ENCODE assay signal across 1 cellular context in genomic region chr19:15288146-15288963, GRCh38.
TF ChIP-seq lines count a peak whose summit lies in the region.

No MANE protein-coding gene starts in this region.

TF ChIP-seq in H1, 55 proteins besides CTCF, POLR2A, EP300 and RAD21:
- TF ChIP-seq SIRT6 (IDR thresholded peaks at IDR 0.05; ENCODE audit: low read length) (no peak), SP4 (IDR thresholded peaks at IDR 0.05; ENCODE audit: low read length) (no peak), ATF3 (IDR thresholded peaks at IDR 0.05; ENCODE audit: insufficient read depth, low read depth, low read length) (no peak), GABPA (IDR thresholded peaks at IDR 0.05; ENCODE audit: borderline replicate concordance, insufficient read depth, low read length) (no peak), TBP (IDR thresholded peaks at IDR 0.05; ENCODE audit: low read depth, low read length) (no peak), CBX8 (IDR thresholded peaks at IDR 0.05; ENCODE audit: borderline replicate concordance, low read depth, low read length) (no peak), GTF2F1 (IDR thresholded peaks at IDR 0.05; ENCODE audit: borderline replicate concordance, low read depth, low read length) (no peak), ATF2 (IDR thresholded peaks at IDR 0.05; ENCODE audit: low read length) (no peak), KDM5A (IDR thresholded peaks at IDR 0.05; ENCODE audit: low read length) (no peak), SP2 (IDR thresholded peaks at IDR 0.05; ENCODE audit: low read length) (no peak)
